In the genomic region with DNA sequence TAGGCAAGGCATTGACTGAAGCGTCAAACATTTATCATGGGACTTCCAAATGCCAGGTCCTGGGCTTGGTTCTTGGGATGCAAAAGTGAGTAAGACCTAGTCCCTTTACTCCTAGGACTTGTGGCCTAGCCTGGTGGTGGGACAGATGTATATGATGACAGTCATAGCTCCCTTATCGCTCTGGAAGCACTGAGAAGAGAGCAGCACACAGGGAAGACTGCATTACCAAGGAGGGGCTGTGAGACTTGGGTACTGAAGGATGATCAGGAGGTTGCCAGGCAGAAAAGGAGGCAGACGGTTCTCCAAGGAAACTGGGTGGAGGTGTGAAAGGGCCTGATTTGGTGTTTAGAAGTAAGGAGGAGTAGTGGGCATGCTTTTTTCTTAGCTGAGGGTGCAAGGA, we compare ENCODE assay signal across 14 cellular contexts. TPM values are rescaled to one million over a fixed set of nuclear protein-coding genes. Genes with fewer than 3 reads are reported as not detected.
A peak's percentile ranks its signal among the peaks of the same experiment; 100 is the strongest.
DNase-seq lines count a peak whose midpoint lies in the region; ATAC-seq and TF ChIP-seq lines count a peak whose summit lies in the region.
"Had no signal": no experiment of that assay in that cellular context is flagged by ENCODE, and none has a peak within 500 bp of the region (broad histone marks: within the 10 kb centered on the region; RNA-seq: fewer than 3 reads in every experiment).

No MANE protein-coding gene starts in this region.

- peaks cover 75% of the 10 kb centered on the region for H3K4me1 Mint-ChIP-seq in activated CD4-positive, alpha-beta T cell treated with anti-CD3 and anti-CD28 coated beads for 36 hours
- H3K4me1 Mint-ChIP-seq in activated CD8-positive, alpha-beta T cell treated with anti-CD3 and anti-CD28 coated beads for 36 hours (ENCODE audit: low read depth) = peaks cover 53% of the 10 kb centered on the region
- H3K4me1 Mint-ChIP-seq: activated B cell treated with CpG ODN at 0.5 μM for 24 hours, IgD-negative memory B cell had no signal

- no peak overlapping the region for H3K4me3 ChIP-seq in fibroblast of lung (replicated peaks in 1 of 4; ENCODE audit: control extremely low read depth in 1 of 4, insufficient read depth in 1 of 4, low read depth in 3 of 4, low read length in 4 of 4)
- H3K4me3 ChIP-seq in spleen = no peak overlapping the region
- H3K4me3 ChIP-seq: A549 had no signal

- no peak overlapping the region for H3K9ac ChIP-seq in fibroblast of lung (ENCODE audit: insufficient read depth, low read length)

- H3K4me1 ChIP-seq in fibroblast of lung (ENCODE audit: control insufficient read depth, extremely low read depth, insufficient read depth, low read length) = peaks cover 41% of the 10 kb centered on the region
- H3K4me1 ChIP-seq in spleen = peaks cover 0 to 12% (median 2%) of the 10 kb centered on the region in 6 donors

- no peaks in the 10 kb centered on the region for H3K27me3 Mint-ChIP-seq in activated CD4-positive, alpha-beta T cell treated with anti-CD3 and anti-CD28 coated beads for 36 hours
- H3K27me3 Mint-ChIP-seq in activated CD8-positive, alpha-beta T cell treated with anti-CD3 and anti-CD28 coated beads for 36 hours = no peaks in the 10 kb centered on the region
- H3K27me3 Mint-ChIP-seq: natural killer cell treated with Interleukin-12 subunit alpha and Interleukin-12 subunit beta and Interleukin-15 and Interleukin-18, amount 100 ng/mL, for 72 hours had no signal

- TF ChIP-seq CTCF in activated CD8-positive, alpha-beta T cell treated with anti-CD3 and anti-CD28 coated beads for 36 hours (IDR thresholded peaks at IDR 0.05) = no peak
- TF ChIP-seq CTCF in fibroblast of lung (conservative IDR thresholded peaks at IDR 0.05 in 1 of 2, IDR thresholded peaks at IDR 0.05 in 1 of 2; ENCODE audit: low read depth in 1 of 2, low read length in 2 of 2) = no peak
- TF ChIP-seq CTCF in spleen (IDR thresholded peaks at IDR 0.05 in 8 of 11, conservative IDR thresholded peaks at IDR 0.05 in 3 of 11) = no peak

- peaks cover 45% of the 10 kb centered on the region for H3K36me3 Mint-ChIP-seq in activated CD4-positive, alpha-beta T cell treated with anti-CD3 and anti-CD28 coated beads for 36 hours (ENCODE audit: low read depth)
- H3K36me3 Mint-ChIP-seq in activated CD8-positive, alpha-beta T cell treated with anti-CD3 and anti-CD28 coated beads for 36 hours (ENCODE audit: low read depth) = peaks cover 22% of the 10 kb centered on the region
- H3K36me3 Mint-ChIP-seq: IgD-negative memory B cell; natural killer cell treated with Interleukin-12 subunit alpha and Interleukin-12 subunit beta and Interleukin-15 and Interleukin-18, amount 100 ng/mL, for 72 hours had no signal

- peaks cover 53% of the 10 kb centered on the region for H3K79me2 ChIP-seq in fibroblast of lung (ENCODE audit: control insufficient read depth, insufficient read depth, low read length)

- H3K27ac Mint-ChIP-seq in activated CD4-positive, alpha-beta T cell treated with anti-CD3 and anti-CD28 coated beads for 36 hours = peak overlapping the region; percentile 61
- H3K27ac Mint-ChIP-seq in activated CD8-positive, alpha-beta T cell treated with anti-CD3 and anti-CD28 coated beads for 36 hours = peak overlapping the region; percentile 7
- H3K27ac Mint-ChIP-seq: activated B cell treated with CpG ODN at 0.5 μM for 24 hours; IgD-negative memory B cell; natural killer cell treated with Interleukin-12 subunit alpha and Interleukin-12 subunit beta and Interleukin-15 and Interleukin-18, amount 100 ng/mL, for 72 hours had no signal

- H3K4me3 Mint-ChIP-seq in activated CD4-positive, alpha-beta T cell treated with anti-CD3 and anti-CD28 coated beads for 36 hours = no peak overlapping the region
- H3K4me3 Mint-ChIP-seq in activated CD8-positive, alpha-beta T cell treated with anti-CD3 and anti-CD28 coated beads for 36 hours = no peak overlapping the region
- H3K4me3 Mint-ChIP-seq: activated B cell treated with CpG ODN at 0.5 μM for 24 hours; IgD-negative memory B cell; natural killer cell treated with Interleukin-12 subunit alpha and Interleukin-12 subunit beta and Interleukin-15 and Interleukin-18, amount 100 ng/mL, for 72 hours had no signal

- no peak overlapping the region for H2AFZ ChIP-seq in fibroblast of lung (ENCODE audit: low read length)

- H3K9me3 ChIP-seq in fibroblast of lung (ENCODE audit: control insufficient read depth, insufficient read depth, low read depth, low read length) (no peaks in the 10 kb centered on the region), spleen (no peaks in the 10 kb centered on the region)
- H3K9me3 ChIP-seq: A549 had no signal

- H3K27ac ChIP-seq in fibroblast of lung (ENCODE audit: insufficient read depth, low read length) (peak overlapping the region; percentile 11), temporal lobe (ENCODE audit: low read depth, low read length) (peak overlapping the region; percentile 40), spleen (no peak overlapping the region)

- no peak overlapping the region for H3K4me2 ChIP-seq in fibroblast of lung (ENCODE audit: extremely low read depth, insufficient read depth, low read length)

- no peak for ATAC-seq in activated CD4-positive, alpha-beta T cell treated with anti-CD3 and anti-CD28 coated beads for 36 hours
- ATAC-seq in activated CD8-positive, alpha-beta T cell treated with anti-CD3 and anti-CD28 coated beads for 36 hours = no peak
- no peak for ATAC-seq in GM18502 (IDR thresholded peaks at IDR 0.05; ENCODE audit: poor library complexity, unreplicated experiment)
- ATAC-seq: A549; natural killer cell treated with Interleukin-12 subunit alpha and Interleukin-12 subunit beta and Interleukin-15 and Interleukin-18, amount 100 ng/mL, for 72 hours had no signal

- H3K27me3 ChIP-seq in fibroblast of lung (ENCODE audit: control insufficient read depth, insufficient read depth, low read length) = no peaks in the 10 kb centered on the region
- no peaks in the 10 kb centered on the region for H3K27me3 ChIP-seq in spleen (replicated peaks in 1 of 7)

- CTCF ChIA-PET in activated CD4-positive, alpha-beta T cell treated with anti-CD3 and anti-CD28 coated beads for 36 hours (lab: Charles Lee) = interaction anchor here (0.8 to 1.4 kb wide), 4 partner anchors 8 to 95 kb away, joined by 3 read pairs; no protein-coding TSS in a partner anchor
- CTCF ChIA-PET in activated CD8-positive, alpha-beta T cell treated with anti-CD3 and anti-CD28 coated beads for 36 hours (lab: Charles Lee) = interaction anchor here (0.7 to 1.3 kb wide), 6 partner anchors 9 to 139 kb away, joined by 3 to 5 read pairs (median 4); no protein-coding TSS in a partner anchor

- WGBS in spleen, 5 donors = 75 to 99% (median 91%) methylated on average over 3 of the region's 3 CpGs

- DNase-seq in activated CD4-positive, alpha-beta T cell treated with anti-CD3 and anti-CD28 coated beads for 36 hours = no peak
- DNase-seq in activated CD4-positive, alpha-beta T cell treated with anti-CD3 and anti-CD28 coated beads, Interleukin-2, amount 50 U/mL, for 1 hour = no peak
- no peak for DNase-seq in activated CD8-positive, alpha-beta T cell treated with anti-CD3 and anti-CD28 coated beads for 36 hours
- DNase-seq in fibroblast of lung (ENCODE audit: low read depth in 2 of 2) (no peak), superior temporal gyrus (ENCODE audit: extremely low spot score) (no peak), spleen (no peak)
- DNase-seq: activated B cell treated with CpG ODN at 0.5 μM for 24 hours; DMS153; stimulated activated CD4-positive, alpha-beta T cell treated with anti-CD3 and anti-CD28 coated beads, Interleukin-4, amount 100 ng/mL, for 24 hours had no signal

- H3K36me3 ChIP-seq in fibroblast of lung (ENCODE audit: control insufficient read depth, insufficient read depth, low read length) (peaks cover 14% of the 10 kb centered on the region), spleen (peaks cover 0 to 12% (median 0%) of the 10 kb centered on the region in 6 donors)

- intact Hi-C loops in activated CD4-positive, alpha-beta T cell treated with anti-CD3 and anti-CD28 coated beads for 36 hours (cut with DNase I, micrococcal nuclease) = no loop called here
- intact Hi-C loops in activated CD8-positive, alpha-beta T cell treated with anti-CD3 and anti-CD28 coated beads for 36 hours (cut with micrococcal nuclease) = no loop called here
- intact Hi-C loops in spleen (cut with DNase I; ENCODE audit: low total_unique reads) = no loop called here

- no peaks in the 10 kb centered on the region for H3K9me3 Mint-ChIP-seq in activated CD4-positive, alpha-beta T cell treated with anti-CD3 and anti-CD28 coated beads for 36 hours (ENCODE audit: low read depth)
- H3K9me3 Mint-ChIP-seq in activated CD8-positive, alpha-beta T cell treated with anti-CD3 and anti-CD28 coated beads for 36 hours = peaks cover 2% of the 10 kb centered on the region
- H3K9me3 Mint-ChIP-seq: activated B cell treated with CpG ODN at 0.5 μM for 24 hours; IgD-negative memory B cell; natural killer cell treated with Interleukin-12 subunit alpha and Interleukin-12 subunit beta and Interleukin-15 and Interleukin-18, amount 100 ng/mL, for 72 hours had no signal

- POLR2A ChIA-PET in activated CD4-positive, alpha-beta T cell treated with anti-CD3 and anti-CD28 coated beads for 36 hours (lab: Charles Lee) = no interaction called here
- POLR2A ChIA-PET in activated CD8-positive, alpha-beta T cell treated with anti-CD3 and anti-CD28 coated beads for 36 hours (lab: Charles Lee) = no interaction called here

- H4K20me1 ChIP-seq in fibroblast of lung (ENCODE audit: control insufficient read depth, extremely low read depth, insufficient read depth, low read length) = no peaks in the 10 kb centered on the region

- no peak for TF ChIP-seq POLR2A in spleen (IDR thresholded peaks at IDR 0.05)

RNA-seq across cellular contexts. Expression of gene MICAL2, which starts 32.5 kb away (rescaled TPM):
- 100 to 1,000 TPM; 186 to 207 TPM for total RNA-seq in activated CD4-positive, alpha-beta T cell treated with anti-CD3 and anti-CD28 coated beads for 36 hours
- total RNA-seq in activated CD8-positive, alpha-beta T cell treated with anti-CD3 and anti-CD28 coated beads for 36 hours = 100 to 1,000 TPM in 1 of 2 experiments, 10 to 100 TPM in 1; 99.8 to 105 TPM
- total RNA-seq in fibroblast of lung (88.6 and 275 TPM in 2 replicates), temporal lobe (12.3 TPM), spleen (10 to 100 TPM; 18.6 to 50.8 (median 36.4) TPM)
- polyA plus RNA-seq in fibroblast of lung (78.5 and 120 TPM in 2 replicates), spleen (1 to 10 TPM; 1.9 to 4.6 (median 2.2) TPM)
- 125 and 167 TPM in 2 replicates for polyA plus RNA-seq in fibroblast of lung (2012)
- 234 and 390 TPM in 2 replicates for polyA minus RNA-seq in fibroblast of lung (ENCODE audit: low replicate concordance)

Comparison
In these comparisons a context has a peak if more than half of its experiments do, and no peak if none do; other contexts are left out.
1. H3K27ac ChIP-seq: peak in fibroblast of lung (single experiment) and temporal lobe (single experiment); none in spleen (0 of 8).